In the genomic region with DNA sequence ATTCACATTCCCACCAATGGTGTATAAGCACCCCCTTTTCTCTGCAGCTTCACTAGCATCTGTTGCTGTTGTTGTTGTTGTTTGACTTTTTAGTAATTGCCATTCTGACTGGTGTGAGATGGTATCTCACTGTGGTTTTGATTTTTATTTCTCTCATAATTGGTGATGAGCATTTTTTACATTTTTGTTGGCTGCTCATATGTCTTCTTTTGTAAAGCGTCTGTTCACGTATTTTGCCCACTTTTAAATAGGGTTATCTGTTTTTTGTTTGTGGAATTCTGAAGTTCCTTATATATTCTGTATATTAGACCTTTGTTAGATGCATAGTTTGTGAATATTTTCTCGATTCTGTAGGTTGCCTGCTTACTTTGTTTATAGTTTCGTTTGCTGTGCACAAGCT, we compare ENCODE assay signal across 8 cellular contexts.
"Had no signal": no experiment of that assay in that cellular context is flagged by ENCODE, and none has a peak within 500 bp of the region (broad histone marks: within the 10 kb centered on the region; RNA-seq: fewer than 3 reads in every experiment).

No MANE protein-coding gene starts in this region.

- H3K4me2 ChIP-seq: KMS-11 had no signal

- H3K27ac Mint-ChIP-seq: IgD-negative memory B cell had no signal

- H3K4me1 Mint-ChIP-seq: IgD-negative memory B cell had no signal

- H3K27ac ChIP-seq: HL-60, KMS-11 had no signal

- H3K27me3 Mint-ChIP-seq: IgD-negative memory B cell had no signal

- H3K9ac ChIP-seq: KMS-11 had no signal

- FAIRE-seq: HepG2, HTR-8/SVneo had no signal

- H3K4me3 Mint-ChIP-seq: IgD-negative memory B cell had no signal

- DNase-seq: IMR-90, KBM-7, KG1 had no signal

- H3K36me3 Mint-ChIP-seq: IgD-negative memory B cell had no signal

- ATAC-seq: HepG2 had no signal
